ENCODE assay signal across 8 cellular contexts in the genomic region with DNA sequence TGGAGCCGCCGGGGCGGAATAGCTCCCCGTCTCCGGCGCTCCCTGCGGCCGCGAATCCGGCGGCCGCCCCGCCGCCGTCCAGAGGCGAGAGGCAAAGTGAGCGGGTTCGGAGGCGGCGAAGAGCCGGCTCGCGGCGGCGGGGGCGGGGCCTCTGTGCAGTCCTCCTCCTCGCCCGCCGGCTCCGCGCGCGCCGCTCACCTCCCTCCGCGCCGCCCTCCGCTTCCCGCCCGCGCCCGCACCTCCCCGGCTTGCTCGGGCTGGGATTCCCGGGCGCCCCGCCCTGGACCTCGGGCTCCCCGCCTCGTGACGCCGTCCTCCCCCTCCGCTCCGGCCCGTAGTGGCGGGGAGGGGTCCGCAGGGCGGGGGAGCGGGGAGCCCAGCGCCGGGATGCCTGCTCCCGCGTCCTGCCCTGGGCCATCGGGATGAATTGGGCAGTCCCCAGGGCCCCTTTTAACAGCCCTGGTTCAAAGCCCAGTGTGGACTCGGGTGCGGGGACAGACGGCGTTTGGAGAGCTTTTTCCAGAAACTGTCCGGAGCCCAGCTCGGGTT. TPM values are rescaled to one million over a fixed set of nuclear protein-coding genes. Genes with fewer than 3 reads are reported as not detected.
DNase-seq lines count a peak whose midpoint lies in the region; ATAC-seq and TF ChIP-seq lines count a peak whose summit lies in the region.

A gene with protein sequence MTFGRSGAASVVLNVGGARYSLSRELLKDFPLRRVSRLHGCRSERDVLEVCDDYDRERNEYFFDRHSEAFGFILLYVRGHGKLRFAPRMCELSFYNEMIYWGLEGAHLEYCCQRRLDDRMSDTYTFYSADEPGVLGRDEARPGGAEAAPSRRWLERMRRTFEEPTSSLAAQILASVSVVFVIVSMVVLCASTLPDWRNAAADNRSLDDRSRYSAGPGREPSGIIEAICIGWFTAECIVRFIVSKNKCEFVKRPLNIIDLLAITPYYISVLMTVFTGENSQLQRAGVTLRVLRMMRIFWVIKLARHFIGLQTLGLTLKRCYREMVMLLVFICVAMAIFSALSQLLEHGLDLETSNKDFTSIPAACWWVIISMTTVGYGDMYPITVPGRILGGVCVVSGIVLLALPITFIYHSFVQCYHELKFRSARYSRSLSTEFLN (minus strand): TSS at position 98 of the 549 bp plus-strand sequence. CDS start 481 bp downstream, outside the sequence.

- peaks cover 0 to 2% (median 0%) of the 10 kb centered on the region in 7 donors for H3K9me3 Mint-ChIP-seq in CD4-positive, CD25-positive, alpha-beta regulatory T cell
- H3K9me3 Mint-ChIP-seq in activated naive CD8-positive, alpha-beta T cell treated with anti-CD3 and anti-CD28 coated beads for 36 hours: no peaks in the 10 kb centered on the region

- peaks cover 11% of the 10 kb centered on the region for H3K27me3 ChIP-seq in CD4-positive, CD25-positive, alpha-beta regulatory T cell (ENCODE audit: control insufficient read depth, insufficient read depth, low read length)
- H3K27me3 ChIP-seq in right atrium auricular region (peaks cover 9 to 15% of the 10 kb centered on the region in 2 donors), sigmoid colon (peaks cover 13 to 53% (median 16%) of the 10 kb centered on the region in 3 donors)

- H3K36me3 Mint-ChIP-seq in CD4-positive, CD25-positive, alpha-beta regulatory T cell: no peaks in the 10 kb centered on the region
- no peaks in the 10 kb centered on the region for H3K36me3 Mint-ChIP-seq in activated naive CD8-positive, alpha-beta T cell treated with anti-CD3 and anti-CD28 coated beads for 36 hours

- peak within 1 kb of the TSS; percentile 81 for H3K4me3 ChIP-seq in CD4-positive, CD25-positive, alpha-beta regulatory T cell (ENCODE audit: low read depth, low read length)
- H3K4me3 ChIP-seq in right atrium auricular region: peak within 1 kb of the TSS; percentile 37 to 61
- peak within 1 kb of the TSS; percentile 26 to 59 (median 54) for H3K4me3 ChIP-seq in sigmoid colon

- TF ChIP-seq CTCF in right atrium auricular region (IDR thresholded peaks at IDR 0.05): no peak
- TF ChIP-seq CTCF in sigmoid colon (IDR thresholded peaks at IDR 0.05): no peak

- no peak within 1 kb of the TSS for H3K27ac ChIP-seq in CD4-positive, CD25-positive, alpha-beta regulatory T cell (ENCODE audit: insufficient read depth, low read length, poor library complexity, severe bottlenecking)
- H3K27ac ChIP-seq in right atrium auricular region (no peak within 1 kb of the TSS), sigmoid colon (peak within 1 kb of the TSS in 2 of 4 donors; percentile 10 to 51)

- H3K27ac Mint-ChIP-seq in CD4-positive, CD25-positive, alpha-beta regulatory T cell: peak within 1 kb of the TSS in 2 of 3 donors; percentile 66 to 71
- H3K27ac Mint-ChIP-seq in activated naive CD8-positive, alpha-beta T cell treated with anti-CD3 and anti-CD28 coated beads for 36 hours: peak within 1 kb of the TSS; percentile 81

- DNase-seq in CD4-positive, CD25-positive, alpha-beta regulatory T cell: peak; percentile 45 to 66 (median 49)
- peak; percentile 32 to 34 for DNase-seq in Kasumi-1 (lab: John Stamatoyannopoulos, UW)
- DNase-seq in SKM-1 (lab: John Stamatoyannopoulos, UW; ENCODE audit: unreplicated experiment): peak; percentile 56
- peak; percentile 79 for DNase-seq in activated naive CD8-positive, alpha-beta T cell treated with anti-CD3 and anti-CD28 coated beads for 36 hours
- no peak for DNase-seq in right atrium auricular region (ENCODE audit: low spot score)
- DNase-seq in sigmoid colon: peak; percentile 81
- no peak for DNase-seq in GOT3 (lab: John Stamatoyannopoulos, UW)

- WGBS in sigmoid colon, 2 donors: 0 to 1% methylated on average over 70 of the region's 70 CpGs

- TF ChIP-seq POLR2A in sigmoid colon (IDR thresholded peaks at IDR 0.05): no peak

- no peaks in the 10 kb centered on the region for H3K36me3 ChIP-seq in CD4-positive, CD25-positive, alpha-beta regulatory T cell (ENCODE audit: control insufficient read depth, insufficient read depth, low read length)
- H3K36me3 ChIP-seq in right atrium auricular region: no peaks in the 10 kb centered on the region
- no peaks in the 10 kb centered on the region for H3K36me3 ChIP-seq in sigmoid colon

- H3K4me1 Mint-ChIP-seq in CD4-positive, CD25-positive, alpha-beta regulatory T cell: peaks cover 6 to 11% (median 8%) of the 10 kb centered on the region in 4 donors
- H3K4me1 Mint-ChIP-seq in activated naive CD8-positive, alpha-beta T cell treated with anti-CD3 and anti-CD28 coated beads for 36 hours: peaks cover 10% of the 10 kb centered on the region

- peak within 1 kb of the TSS; percentile 82 to 97 (median 94) for H3K4me3 Mint-ChIP-seq in CD4-positive, CD25-positive, alpha-beta regulatory T cell
- peak within 1 kb of the TSS; percentile 89 for H3K4me3 Mint-ChIP-seq in activated naive CD8-positive, alpha-beta T cell treated with anti-CD3 and anti-CD28 coated beads for 36 hours

- TF ChIP-seq EP300 in sigmoid colon (IDR thresholded peaks at IDR 0.05): no peak

- intact Hi-C loops in sigmoid colon (cut with DNase I): loop anchor here (5.0 to 10.0 kb wide), 2 partner anchors 168 to 301 kb away; partner anchors contain the start of gene HAAO

- peak; percentile 57 to 65 for ATAC-seq in CD4-positive, CD25-positive, alpha-beta regulatory T cell (ENCODE audit: low read depth in 2 of 2)
- peak; percentile 63 for ATAC-seq in GM21381 (IDR thresholded peaks at IDR 0.05; ENCODE audit: unreplicated experiment)

- peaks cover 63% of the 10 kb centered on the region for H3K27me3 Mint-ChIP-seq in CD4-positive, CD25-positive, alpha-beta regulatory T cell
- peaks cover 12% of the 10 kb centered on the region for H3K27me3 Mint-ChIP-seq in activated naive CD8-positive, alpha-beta T cell treated with anti-CD3 and anti-CD28 coated beads for 36 hours

- peaks cover 23% of the 10 kb centered on the region for H3K4me1 ChIP-seq in CD4-positive, CD25-positive, alpha-beta regulatory T cell (ENCODE audit: control insufficient read depth, insufficient read depth, low read length, poor library complexity, severe bottlenecking)
- H3K4me1 ChIP-seq in right atrium auricular region (peaks cover 0 to 17% of the 10 kb centered on the region in 2 donors), sigmoid colon (peaks cover 0 to 25% (median 22%) of the 10 kb centered on the region in 4 donors)

- H3K9me3 ChIP-seq in CD4-positive, CD25-positive, alpha-beta regulatory T cell (ENCODE audit: control insufficient read depth in 2 of 2, low read length in 2 of 2): no peaks in the 10 kb centered on the region
- H3K9me3 ChIP-seq in right atrium auricular region (no peaks in the 10 kb centered on the region), sigmoid colon (no peaks in the 10 kb centered on the region)

RNA-seq across cellular contexts. Expression of the gene that starts here (rescaled TPM):
- total RNA-seq in CD4-positive, CD25-positive, alpha-beta regulatory T cell: not detected
- not detected for polyA plus RNA-seq in CD4-positive, CD25-positive, alpha-beta regulatory T cell
- total RNA-seq in activated naive CD8-positive, alpha-beta T cell treated with anti-CD3 and anti-CD28 coated beads for 36 hours: under 1 TPM; 0.29 to 0.48 TPM
- total RNA-seq in right atrium auricular region (not detected), sigmoid colon (1 to 10 TPM in 1 of 4 donors, under 1 TPM in 3; 0.55 to 1.8 (median 0.89) TPM)
- polyA plus RNA-seq in sigmoid colon: under 1 TPM in 2 of 3 donors, not detected in 1; 0.23 to 0.63 TPM

Comparison
In these comparisons a context has a peak if more than half of its experiments do, and no peak if none do; other contexts are left out.
1. Peak in DNase-seq, ATAC-seq and H3K4me3 ChIP-seq in CD4-positive, CD25-positive, alpha-beta regulatory T cell; RNA of the gene not detected or under 1 TPM.
2. Peak in DNase-seq in activated naive CD8-positive, alpha-beta T cell treated with anti-CD3 and anti-CD28 coated beads for 36 hours; RNA of the gene not detected or under 1 TPM.
3. DNase-seq: peak in Kasumi-1 (2 of 2), SKM-1 (single experiment) and sigmoid colon (single experiment); none in right atrium auricular region (single experiment) and GOT3 (single experiment).
4. Peak in every context shown above with its lines, with median percentiles within 50 percentile points of each other: H3K4me3 ChIP-seq.